Comparison of ENCODE assay signal across 9 cellular contexts in genomic region chr11:134272381-134273316, GRCh38. TPM values are rescaled to one million over a fixed set of nuclear protein-coding genes. Genes with fewer than 3 reads are reported as not detected.
DNase-seq lines count a peak whose midpoint lies in the region; ATAC-seq and TF ChIP-seq lines count a peak whose summit lies in the region.
"Had no signal": no experiment of that assay in that cellular context is flagged by ENCODE, and none has a peak within 500 bp of the region (broad histone marks: within the 10 kb centered on the region; RNA-seq: fewer than 3 reads in every experiment).

No MANE protein-coding gene starts in this region.

- DNase-seq in NCI-H1417 (lab: John Stamatoyannopoulos, UW) (peak; percentile 22 to 89 (median 65)), NCI-H1417 treated with DMSO at 0.1 percent for 48 hours (lab: John Stamatoyannopoulos, UW) (no peak), left kidney (ENCODE audit: low read depth, low spot score) (peak; percentile 66), NCI-H446 treated with DMSO at 0.1 percent for 48 hours (lab: John Stamatoyannopoulos, UW) (no peak), GDM1 (lab: John Stamatoyannopoulos, UW) (no peak)

- WGBS in HUES64, result 27% methylated on average over 18 of the region's 18 CpGs

- H3K27me3 Mint-ChIP-seq in brain, result peaks cover 66% of the 10 kb centered on the region
- H3K27me3 Mint-ChIP-seq in stimulated activated memory B cell treated with anti-CD40 and anti-IgM and Interleukin-4, amounts not matched to agents 10 μg/mL and 1 μg/mL and 100 μg/mL, for 72 hours, result peaks cover 75% of the 10 kb centered on the region

- peak overlapping the region in 1 of 5 experiments; percentile 56 for H3K27ac Mint-ChIP-seq in brain
- no peak overlapping the region for H3K27ac Mint-ChIP-seq in stimulated activated memory B cell treated with anti-CD40 and anti-IgM and Interleukin-4, amounts not matched to agents 10 μg/mL and 1 μg/mL and 100 μg/mL, for 72 hours

- H3K9me3 Mint-ChIP-seq in brain, result peaks cover 0 to 9% (median 3%) of the 10 kb centered on the region in 5 experiments
- no peaks in the 10 kb centered on the region for H3K9me3 Mint-ChIP-seq in stimulated activated memory B cell treated with anti-CD40 and anti-IgM and Interleukin-4, amounts not matched to agents 10 μg/mL and 1 μg/mL and 100 μg/mL, for 72 hours

- H3K4me1 ChIP-seq in HUES64 (ENCODE audit: insufficient read depth, low read length), result peaks cover 49% of the 10 kb centered on the region

- no peaks in the 10 kb centered on the region for H3K9me3 ChIP-seq in HUES64 (ENCODE audit: insufficient read depth, low read depth, low read length)

- H3K9ac ChIP-seq in HUES64 (ENCODE audit: low read depth, low read length), result no peak overlapping the region

- H3K27me3 ChIP-seq in HUES64 (ENCODE audit: insufficient read depth, low read length), result peaks cover 62% of the 10 kb centered on the region

- peak overlapping the region in 4 of 5 experiments; percentile 10 to 67 (median 46) for H3K4me3 Mint-ChIP-seq in brain
- no peak overlapping the region for H3K4me3 Mint-ChIP-seq in stimulated activated memory B cell treated with anti-CD40 and anti-IgM and Interleukin-4, amounts not matched to agents 10 μg/mL and 1 μg/mL and 100 μg/mL, for 72 hours

- ATAC-seq in stimulated activated memory B cell treated with anti-CD40 and anti-IgM and Interleukin-4, amounts not matched to agents 10 μg/mL and 1 μg/mL and 100 μg/mL, for 72 hours, result no peak

- no peak for TF ChIP-seq CTCF in brain (conservative IDR thresholded peaks at IDR 0.05)

- peak overlapping the region; percentile 92 for H3K27ac ChIP-seq in HUES64 (ENCODE audit: low read depth, low read length)
- H3K27ac ChIP-seq: VCaP had no signal

- H3K36me3 ChIP-seq in HUES64 (ENCODE audit: insufficient read depth, low read length), result no peaks in the 10 kb centered on the region

- peak overlapping the region; percentile 76 for H3K4me3 ChIP-seq in HUES64 (ENCODE audit: low read length)

- H3K4me1 Mint-ChIP-seq in brain, result peaks cover 46% of the 10 kb centered on the region
- peaks cover 26% of the 10 kb centered on the region for H3K4me1 Mint-ChIP-seq in stimulated activated memory B cell treated with anti-CD40 and anti-IgM and Interleukin-4, amounts not matched to agents 10 μg/mL and 1 μg/mL and 100 μg/mL, for 72 hours

- H3K36me3 Mint-ChIP-seq in brain, result no peaks in the 10 kb centered on the region
- H3K36me3 Mint-ChIP-seq in stimulated activated memory B cell treated with anti-CD40 and anti-IgM and Interleukin-4, amounts not matched to agents 10 μg/mL and 1 μg/mL and 100 μg/mL, for 72 hours, result no peaks in the 10 kb centered on the region

RNA-seq across cellular contexts. Expression of gene GLB1L3, which starts 3.5 kb away (rescaled TPM):
- polyA plus RNA-seq in HUES64 (2013, experiment 1 of 2), result 9.6 TPM
- 7.3 TPM for polyA plus RNA-seq in HUES64 (2013, experiment 2 of 2)
- 8.0 TPM for polyA plus RNA-seq in brain (ENCODE audit: insufficient read depth, low read depth, low replicate concordance)

RNA-seq across cellular contexts. Expression of gene ACAD8, which starts 19.3 kb away (rescaled TPM):
- polyA plus RNA-seq in HUES64 (2013, experiment 1 of 2), result 32.9 TPM
- 30.4 TPM for polyA plus RNA-seq in HUES64 (2013, experiment 2 of 2)
- 16.6 TPM for polyA plus RNA-seq in brain (ENCODE audit: insufficient read depth, low read depth, low replicate concordance)

RNA-seq across cellular contexts. Expression of gene THYN1, which starts 19.5 kb away (rescaled TPM):
- polyA plus RNA-seq in HUES64 (2013, experiment 1 of 2), result 96.5 TPM
- polyA plus RNA-seq in HUES64 (2013, experiment 2 of 2), result 101 TPM
- 97.6 TPM for polyA plus RNA-seq in brain (ENCODE audit: insufficient read depth, low read depth, low replicate concordance)

RNA-seq across cellular contexts. Expression of gene VPS26B, which starts 48.2 kb away (rescaled TPM):
- 20.1 TPM for polyA plus RNA-seq in HUES64 (2013, experiment 1 of 2)
- 19.5 TPM for polyA plus RNA-seq in HUES64 (2013, experiment 2 of 2)
- polyA plus RNA-seq in brain (ENCODE audit: insufficient read depth, low read depth, low replicate concordance), result 102 TPM

RNA-seq across cellular contexts. Expression of gene NCAPD3, which starts 48.9 kb away (rescaled TPM):
- 32.7 TPM for polyA plus RNA-seq in HUES64 (2013, experiment 1 of 2)
- polyA plus RNA-seq in HUES64 (2013, experiment 2 of 2), result 30.6 TPM
- polyA plus RNA-seq in brain (ENCODE audit: insufficient read depth, low read depth, low replicate concordance), result 44.1 TPM

Comparison
In these comparisons a context has a peak if more than half of its experiments do, and no peak if none do; other contexts are left out.
1. DNase-seq: peak in NCI-H1417 (3 of 3) and left kidney (single experiment); none in NCI-H1417 treated with DMSO at 0.1 percent for 48 hours (single experiment), NCI-H446 treated with DMSO at 0.1 percent for 48 hours (single experiment) and GDM1 (single experiment).